Comparison of ENCODE assay signal across 15 cellular contexts in genomic region chr2:164981217-164981990, GRCh38. TPM values are rescaled to one million over a fixed set of nuclear protein-coding genes. Genes with fewer than 3 reads are reported as not detected.
DNase-seq lines count a peak whose midpoint lies in the region; ATAC-seq, FAIRE-seq and TF ChIP-seq lines count a peak whose summit lies in the region.
"Had no signal": no experiment of that assay in that cellular context is flagged by ENCODE, and none has a peak within 500 bp of the region (broad histone marks: within the 10 kb centered on the region; RNA-seq: fewer than 3 reads in every experiment).

No MANE protein-coding gene starts in this region.

- intact Hi-C loops in Panc1 (cut with micrococcal nuclease; ENCODE audit: unreplicated experiment) = no loop called here
- intact Hi-C loops in sigmoid colon (cut with DNase I) = no loop called here
- intact Hi-C loops in cardiac septum (cut with DNase I) = no loop called here

- BruUV-seq in Panc1 (replicated peaks; lab: Mats Ljungman, UMichigan) = no TSS peak

- TF ChIP-seq POLR2A in sigmoid colon (IDR thresholded peaks at IDR 0.05) = no peak

- no peaks in the 10 kb centered on the region for H3K9me3 ChIP-seq in Panc1 (ENCODE audit: control insufficient read depth, insufficient read depth, low read depth, low read length)
- H3K9me3 ChIP-seq in sigmoid colon = no peaks in the 10 kb centered on the region
- H3K9me3 ChIP-seq: testis had no signal

- no peaks in the 10 kb centered on the region for H3K27me3 ChIP-seq in Panc1 (ENCODE audit: control insufficient read depth, insufficient read depth, low read length)
- H3K27me3 ChIP-seq in sigmoid colon = no peaks in the 10 kb centered on the region
- H3K27me3 ChIP-seq: testis had no signal

- in situ Hi-C loops in Panc1 (cut with HindIII; ENCODE audit: low pct_unique_long_range_greater_than_20kb, low sequenced_read_pairs) = no loop called here

- peak; percentile 74 for ATAC-seq in Panc1
- ATAC-seq in HG02763 (IDR thresholded peaks at IDR 0.05; ENCODE audit: unreplicated experiment) = no peak
- ATAC-seq: K562 had no signal

- H3K27ac ChIP-seq in Panc1 (ENCODE audit: low read length) (no peak overlapping the region), sigmoid colon (peak overlapping the region; percentile 2 to 63 (median 43))
- H3K27ac ChIP-seq: testis had no signal

- no peak for FAIRE-seq in HTR-8/SVneo (lab: Jason Lieb, UNC)
- FAIRE-seq: GM12892, K562 had no signal

- no peaks in the 10 kb centered on the region; the same call in 1 of the 2 replicates for H3K4me1 ChIP-seq in Panc1 (ENCODE audit: control insufficient read depth, insufficient read depth, low read length)
- peaks cover 0 to 11% (median 11%) of the 10 kb centered on the region in 4 donors for H3K4me1 ChIP-seq in sigmoid colon
- H3K4me1 ChIP-seq: testis had no signal

- TF ChIP-seq CTCF in Panc1 (IDR thresholded peaks at IDR 0.05) (no peak), fibroblast of mammary gland (conservative IDR thresholded peaks at IDR 0.05; ENCODE audit: control insufficient read depth, insufficient read depth, low read depth, low read length) (no peak), sigmoid colon (IDR thresholded peaks at IDR 0.05) (no peak)

- CTCF ChIA-PET in Panc1 (lab: Charles Lee) = no interaction called here

- no peaks in the 10 kb centered on the region for H3K36me3 ChIP-seq in Panc1 (ENCODE audit: control insufficient read depth, insufficient read depth, low read length)
- no peaks in the 10 kb centered on the region for H3K36me3 ChIP-seq in sigmoid colon

- peak; percentile 1 for DNase-seq in GF-D8 (lab: John Stamatoyannopoulos, UW)
- DNase-seq in Panc1 (ENCODE audit: low read depth, low spot score) = no peak
- DNase-seq in fibroblast of mammary gland (ENCODE audit: low read depth) = peak; percentile 50
- no peak for DNase-seq in sigmoid colon
- no peak for DNase-seq in cardiac septum (ENCODE audit: low spot score)
- DNase-seq in NCI-H187 (lab: John Stamatoyannopoulos, UW) = no peak
- DNase-seq in HTR-8/SVneo (ENCODE audit: insufficient read length, low spot score) = no peak
- DNase-seq: activated CD4-positive, alpha-beta T cell treated with anti-CD3 and anti-CD28 coated beads, Interleukin-2, amount 50 U/mL, for 48 hours; islet precursor cell; NCI-H2107; T-helper 2 cell; testis had no signal

- 56 to 65% methylated on average over 7 of the region's 7 CpGs for WGBS in sigmoid colon, 2 donors

- H3K4me3 ChIP-seq in Panc1 (ENCODE audit: low read depth in 2 of 2, low read length in 2 of 2) = no peak overlapping the region
- no peak overlapping the region for H3K4me3 ChIP-seq in fibroblast of mammary gland (ENCODE audit: control insufficient read depth, low read depth, low read length)
- H3K4me3 ChIP-seq in sigmoid colon = no peak overlapping the region
- H3K4me3 ChIP-seq: K562, testis had no signal

- TF ChIP-seq EP300 in sigmoid colon (IDR thresholded peaks at IDR 0.05) = no peak

- POLR2A ChIA-PET in Panc1 (lab: Charles Lee) = no interaction called here

RNA-seq across cellular contexts. Expression of gene SLC38A11, which starts 26.1 kb away (rescaled TPM):
- total RNA-seq in Panc1 (2021; ENCODE audit: unreplicated experiment) (0.46 TPM), sigmoid colon (1 to 10 TPM in 2 of 4 donors, under 1 TPM in 2; 0.49 to 4.3 (median 1.7) TPM), cardiac septum (0.51 TPM)
- not detected for polyA plus RNA-seq in Panc1 (2012; ENCODE audit: insufficient read length)
- under 1 TPM in 2 of 3 donors, not detected in 1; 0.46 to 0.60 TPM for polyA plus RNA-seq in sigmoid colon
- total RNA-seq: K562 had no signal
- polyA plus RNA-seq: K562 had no signal

Comparison
In these comparisons a context has a peak if more than half of its experiments do, and no peak if none do; other contexts are left out.
1. DNase-seq: peak in GF-D8 (single experiment) and fibroblast of mammary gland (single experiment); none in Panc1 (single experiment), sigmoid colon (single experiment), cardiac septum (single experiment), NCI-H187 (0 of 2) and HTR-8/SVneo (single experiment).